ENCODE assay signal across 25 cellular contexts in genomic region chr22:22960307-22960706, GRCh38.
"Had no signal": no experiment of that assay in that cellular context is flagged by ENCODE, and none has a peak within 500 bp of the region (broad histone marks: within the 10 kb centered on the region; RNA-seq: fewer than 3 reads in every experiment).

No MANE protein-coding gene starts in this region.

- DNase-seq: activated CD4-positive, alpha-beta T cell treated with anti-CD3 and anti-CD28 coated beads, Interleukin-2, amount 10 ng/mL, durations not matched to agents 7 days and 5 days; activated CD4-positive, CD25-positive, alpha-beta regulatory T cell treated with anti-CD3 and anti-CD28 coated beads, Interleukin-2, amount 50 U/mL, for 72 hours; activated CD8-positive, alpha-beta T cell treated with anti-CD3 and anti-CD28 coated beads for 36 hours; activated gamma-delta T cell treated with Interleukin-2 at 50 U/mL for 16 hours; activated T-cell treated with anti-CD3 and anti-CD28 coated beads, Interleukin-2, amount 50 U/mL, for 1 hour; aorta; brain microvascular endothelial cell; central memory CD4-positive, alpha-beta T cell; dermis blood vessel endothelial cell; effector CD8-positive, alpha-beta T cell; erythroblast; foreskin keratinocyte; glutamatergic neuron; islet precursor cell; mammary epithelial cell; midbrain; stimulated activated CD4-positive, alpha-beta T cell treated with anti-CD3 and anti-CD28 coated beads, Interleukin-1b, Interleukin-23, amount 100 ng/mL, for 48 hours; stimulated activated naive CD8-positive, alpha-beta T cell treated with anti-CD3 and anti-CD28 coated beads, Interleukin-15, amount 100 ng/mL, for 72 hours; T-helper 1 cell; WERI-Rb-1 had no signal

- H3K4me3 ChIP-seq: prostate gland, suprapubic skin, tibial nerve had no signal

- H3K36me3 ChIP-seq: brain microvascular endothelial cell, prostate gland, suprapubic skin, tibial nerve, WERI-Rb-1 had no signal

- H3K27ac ChIP-seq: brain microvascular endothelial cell, foreskin keratinocyte, prostate gland, suprapubic skin, tibial nerve, WERI-Rb-1 had no signal

- H3K27me3 ChIP-seq: tibial nerve had no signal

- H3K4me1 ChIP-seq: foreskin keratinocyte, prostate gland had no signal

- ATAC-seq: activated CD8-positive, alpha-beta T cell treated with anti-CD3 and anti-CD28 coated beads for 36 hours; foreskin keratinocyte; natural killer cell treated with Interleukin-12 subunit alpha and Interleukin-12 subunit beta and Interleukin-15 and Interleukin-18, amount 100 ng/mL, for 72 hours; stimulated activated effector memory CD8-positive, alpha-beta T cell treated with anti-CD3 and anti-CD28 coated beads, Interleukin-12 subunit alpha, Interleukin-12 subunit beta, amount 100 ng/mL, for 72 hours; stimulated activated naive CD8-positive, alpha-beta T cell treated with anti-CD3 and anti-CD28 coated beads, Interleukin-15, amount 100 ng/mL, for 72 hours had no signal

- H3K9me3 ChIP-seq: prostate gland had no signal
